In the genomic region with DNA sequence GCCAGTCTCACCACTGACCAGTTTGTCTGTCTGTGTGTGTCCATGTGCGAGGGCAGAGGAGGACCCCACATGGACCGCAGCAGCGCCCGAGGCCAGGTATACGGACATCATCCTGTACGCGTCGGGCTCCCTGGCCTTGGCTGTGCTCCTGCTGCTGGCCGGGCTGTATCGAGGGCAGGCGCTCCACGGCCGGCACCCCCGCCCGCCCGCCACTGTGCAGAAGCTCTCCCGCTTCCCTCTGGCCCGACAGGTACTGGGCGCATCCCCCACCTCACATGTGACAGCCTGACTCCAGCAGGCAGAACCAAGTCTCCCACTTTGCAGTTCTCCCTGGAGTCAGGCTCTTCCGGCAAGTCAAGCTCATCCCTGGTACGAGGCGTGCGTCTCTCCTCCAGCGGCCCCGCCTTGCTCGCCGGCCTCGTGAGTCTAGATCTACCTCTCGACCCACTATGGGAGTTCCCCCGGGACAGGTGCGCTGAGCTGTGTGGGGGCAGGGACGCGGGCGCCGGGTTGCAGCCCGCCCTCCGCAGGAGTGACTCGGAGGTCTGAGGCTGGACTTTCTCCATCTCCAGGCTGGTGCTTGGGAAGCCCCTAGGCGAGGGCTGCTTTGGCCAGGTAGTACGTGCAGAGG, we compare ENCODE assay signal across 1 cellular context.
A peak's percentile ranks its signal among the peaks of the same experiment; 100 is the strongest.
TF ChIP-seq lines count a peak whose summit lies in the region.

No MANE protein-coding gene starts in this region.

TF ChIP-seq in K562, 482 proteins besides CTCF, POLR2A, EP300 and RAD21:
- TF ChIP-seq POLR2G (IDR thresholded peaks at IDR 0.05; ENCODE audit: low read depth, low read length), result peak; percentile 14; the same call in 1 of the 2 replicates
- TF ChIP-seq, protein P1, sequence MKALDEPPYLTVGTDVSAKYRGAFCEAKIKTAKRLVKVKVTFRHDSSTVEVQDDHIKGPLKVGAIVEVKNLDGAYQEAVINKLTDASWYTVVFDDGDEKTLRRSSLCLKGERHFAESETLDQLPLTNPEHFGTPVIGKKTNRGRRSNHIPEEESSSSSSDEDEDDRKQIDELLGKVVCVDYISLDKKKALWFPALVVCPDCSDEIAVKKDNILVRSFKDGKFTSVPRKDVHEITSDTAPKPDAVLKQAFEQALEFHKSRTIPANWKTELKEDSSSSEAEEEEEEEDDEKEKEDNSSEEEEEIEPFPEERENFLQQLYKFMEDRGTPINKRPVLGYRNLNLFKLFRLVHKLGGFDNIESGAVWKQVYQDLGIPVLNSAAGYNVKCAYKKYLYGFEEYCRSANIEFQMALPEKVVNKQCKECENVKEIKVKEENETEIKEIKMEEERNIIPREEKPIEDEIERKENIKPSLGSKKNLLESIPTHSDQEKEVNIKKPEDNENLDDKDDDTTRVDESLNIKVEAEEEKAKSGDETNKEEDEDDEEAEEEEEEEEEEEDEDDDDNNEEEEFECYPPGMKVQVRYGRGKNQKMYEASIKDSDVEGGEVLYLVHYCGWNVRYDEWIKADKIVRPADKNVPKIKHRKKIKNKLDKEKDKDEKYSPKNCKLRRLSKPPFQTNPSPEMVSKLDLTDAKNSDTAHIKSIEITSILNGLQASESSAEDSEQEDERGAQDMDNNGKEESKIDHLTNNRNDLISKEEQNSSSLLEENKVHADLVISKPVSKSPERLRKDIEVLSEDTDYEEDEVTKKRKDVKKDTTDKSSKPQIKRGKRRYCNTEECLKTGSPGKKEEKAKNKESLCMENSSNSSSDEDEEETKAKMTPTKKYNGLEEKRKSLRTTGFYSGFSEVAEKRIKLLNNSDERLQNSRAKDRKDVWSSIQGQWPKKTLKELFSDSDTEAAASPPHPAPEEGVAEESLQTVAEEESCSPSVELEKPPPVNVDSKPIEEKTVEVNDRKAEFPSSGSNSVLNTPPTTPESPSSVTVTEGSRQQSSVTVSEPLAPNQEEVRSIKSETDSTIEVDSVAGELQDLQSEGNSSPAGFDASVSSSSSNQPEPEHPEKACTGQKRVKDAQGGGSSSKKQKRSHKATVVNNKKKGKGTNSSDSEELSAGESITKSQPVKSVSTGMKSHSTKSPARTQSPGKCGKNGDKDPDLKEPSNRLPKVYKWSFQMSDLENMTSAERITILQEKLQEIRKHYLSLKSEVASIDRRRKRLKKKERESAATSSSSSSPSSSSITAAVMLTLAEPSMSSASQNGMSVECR (CRISPR knock-in tag; IDR thresholded peaks at IDR 0.05), result no peak
